11 cellular contexts compared by ENCODE assay signal in genomic region chrX:114959729-114960128, GRCh38. TPM values are rescaled to one million over a fixed set of nuclear protein-coding genes. Genes with fewer than 3 reads are reported as not detected.
DNase-seq lines count a peak whose midpoint lies in the region; ATAC-seq, FAIRE-seq and TF ChIP-seq lines count a peak whose summit lies in the region.
"Had no signal": no experiment of that assay in that cellular context is flagged by ENCODE, and none has a peak within 500 bp of the region (broad histone marks: within the 10 kb centered on the region; RNA-seq: fewer than 3 reads in every experiment).

No MANE protein-coding gene starts in this region.

- ATAC-seq in GM18517 (IDR thresholded peaks at IDR 0.05; ENCODE audit: unreplicated experiment) = no peak
- no peak for ATAC-seq in activated CD4-positive, CD25-positive, alpha-beta regulatory T cell treated with anti-CD3 and anti-CD28 coated beads, Interleukin-2, amount 50 U/mL, for 24 hours
- ATAC-seq: activated CD4-positive, alpha-beta T cell treated with anti-CD3 and anti-CD28 coated beads for 36 hours; stimulated activated effector memory CD8-positive, alpha-beta T cell treated with anti-CD3 and anti-CD28 coated beads, Interleukin-12 subunit alpha, Interleukin-12 subunit beta, amount 100 ng/mL, for 72 hours had no signal

- peak; percentile 17 for DNase-seq in GM13976 (ENCODE audit: low spot score)
- peak; percentile 35 for DNase-seq in SK-MEL-5 (ENCODE audit: low read depth, low spot score)
- DNase-seq in fibroblast of villous mesenchyme (ENCODE audit: low read depth) = peak; percentile 23
- no peak for DNase-seq in NCI-H1092 treated with DMSO at 0.1 percent for 48 hours (lab: John Stamatoyannopoulos, UW)
- DNase-seq in HPDE6-E6E7 (ENCODE audit: extremely low spot score) = no peak
- DNase-seq: activated CD4-positive, alpha-beta T cell treated with anti-CD3 and anti-CD28 coated beads for 36 hours; NCI-H1048 had no signal

- peak; percentile 96 for FAIRE-seq in A204.1 (lab: Jason Lieb, UNC)

- in situ Hi-C loops in GM13976 (cut with MboI; ENCODE audit: low sequenced_read_pairs, unreplicated experiment) = loop anchor here (25.0 kb wide), 1 partner anchor 347 kb away; no protein-coding TSS in a partner anchor
- in situ Hi-C loops in SK-MEL-5 (cut with HindIII; ENCODE audit: low pct_unique_long_range_greater_than_20kb, low sequenced_read_pairs) = no loop called here

- H3K4me3 ChIP-seq in fibroblast of villous mesenchyme (ENCODE audit: low read depth, low read length) = no peak overlapping the region

- peak; percentile 11 for TF ChIP-seq CTCF in GM13976 (IDR thresholded peaks at IDR 0.05; ENCODE audit: borderline replicate concordance, control extremely low read depth, extremely low read depth, insufficient read depth, missing control alignments)
- peak; percentile 39 for TF ChIP-seq CTCF in fibroblast of villous mesenchyme (IDR thresholded peaks at IDR 0.05; ENCODE audit: insufficient read depth, low read depth, low read length)

RNA-seq across cellular contexts. Expression of gene IL13RA2, which starts 57.7 kb away (rescaled TPM):
- total RNA-seq in SK-MEL-5 (2014; rRNA removed; shearing (Covaris generic)) = 206 and 223 TPM in 2 replicates
- polyA plus RNA-seq in SK-MEL-5 (2015; cell fraction: cytosol; rRNA removed) = 172 and 176 TPM in 2 replicates
- polyA plus RNA-seq in SK-MEL-5 (2015; cell fraction: nucleus; rRNA removed) = 59.9 and 79.8 TPM in 2 replicates
- total RNA-seq in fibroblast of villous mesenchyme = 2.2 and 2.3 TPM in 2 replicates
- total RNA-seq: activated CD4-positive, alpha-beta T cell treated with anti-CD3 and anti-CD28 coated beads for 36 hours had no signal

Comparison
In these comparisons a context has a peak if more than half of its experiments do, and no peak if none do; other contexts are left out.
1. DNase-seq: peak in GM13976 (single experiment), SK-MEL-5 (single experiment) and fibroblast of villous mesenchyme (single experiment); none in NCI-H1092 treated with DMSO at 0.1 percent for 48 hours (single experiment) and HPDE6-E6E7 (single experiment).
2. RNA of gene IL13RA2, which starts 57.7 kb away (total RNA-seq): 206 to 223 TPM in SK-MEL-5; 2.2 to 2.3 TPM in fibroblast of villous mesenchyme; every median in the first group is over 10 times any median in the second.